In the genomic region with DNA sequence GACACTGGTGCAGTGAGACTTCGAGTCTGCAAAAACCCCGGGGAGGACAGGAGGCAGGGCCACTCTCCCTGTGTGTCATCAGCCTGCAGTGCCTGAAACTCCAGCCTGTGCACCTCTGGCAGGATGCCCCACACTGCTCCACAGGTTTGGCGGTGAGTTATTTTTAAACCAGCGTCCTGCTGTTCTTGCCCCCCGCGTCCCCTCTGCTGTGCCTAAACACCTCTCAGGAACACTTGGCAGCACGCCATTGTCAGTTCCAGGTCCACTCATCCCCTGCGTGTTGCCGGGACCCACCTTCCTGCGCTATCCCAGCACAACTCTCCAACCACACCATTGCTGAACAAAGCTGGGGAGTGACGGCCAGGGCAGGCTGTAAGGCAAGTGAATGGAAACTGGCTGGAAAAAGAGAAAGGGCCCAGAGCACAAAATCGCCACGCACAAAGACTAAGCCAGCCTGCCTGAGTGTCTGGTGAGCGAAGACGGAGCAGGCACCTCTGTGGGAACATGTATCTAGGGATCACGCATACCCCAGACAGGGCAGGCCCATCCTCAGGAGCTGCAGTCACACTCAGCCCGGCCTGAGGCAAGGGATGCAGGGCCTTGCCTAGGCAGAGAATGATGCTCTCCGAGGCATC, we compare ENCODE assay signal across 20 cellular contexts. TPM values are rescaled to one million over a fixed set of nuclear protein-coding genes. Genes with fewer than 3 reads are reported as not detected.
DNase-seq lines count a peak whose midpoint lies in the region; ATAC-seq and TF ChIP-seq lines count a peak whose summit lies in the region.
"Had no signal": no experiment of that assay in that cellular context is flagged by ENCODE, and none has a peak within 500 bp of the region (broad histone marks: within the 10 kb centered on the region; RNA-seq: fewer than 3 reads in every experiment).

No MANE protein-coding gene starts in this region.

- H3K27me3 Mint-ChIP-seq in activated T-cell treated with anti-CD3 and anti-CD28 coated beads, Interleukin-2, amount 50 U/mL, for 24 hours = no peaks in the 10 kb centered on the region
- H3K27me3 Mint-ChIP-seq in activated T-cell treated with anti-CD3 and anti-CD28 coated beads, Interleukin-2, amount 50 U/mL, for 4 hours (ENCODE audit: low read depth) = no peaks in the 10 kb centered on the region

- H3K27ac ChIP-seq in lower lobe of right lung = peak overlapping the region; percentile 71
- H3K27ac ChIP-seq: coronary artery, foreskin keratinocyte, SJSA1, spleen had no signal

- H3K36me3 ChIP-seq in lower lobe of right lung = peaks cover 58% of the 10 kb centered on the region

- H3K4me3 ChIP-seq in lower lobe of right lung = no peak overlapping the region
- H3K4me3 ChIP-seq: coronary artery, SJSA1, spleen had no signal

- intact Hi-C loops in lower lobe of right lung (cut with DNase I) = no loop called here

- no peaks in the 10 kb centered on the region for H3K9me3 Mint-ChIP-seq in activated T-cell treated with anti-CD3 and anti-CD28 coated beads, Interleukin-2, amount 50 U/mL, for 24 hours
- H3K9me3 Mint-ChIP-seq in activated T-cell treated with anti-CD3 and anti-CD28 coated beads, Interleukin-2, amount 50 U/mL, for 4 hours = no peaks in the 10 kb centered on the region
- H3K9me3 Mint-ChIP-seq: T-helper 2 cell treated with Interferon-gamma antibody and Interleukin-4, amounts not matched to agents 5 μg/mL and 100 μg/mL, for 36 hours had no signal

- DNase-seq in activated T-cell treated with anti-CD3 and anti-CD28 coated beads, Interleukin-2, amount 50 U/mL, for 24 hours = peak; percentile 26
- DNase-seq in activated T-cell treated with anti-CD3 and anti-CD28 coated beads, Interleukin-2, amount 50 U/mL, for 4 hours = no peak
- peak; percentile 38 to 69 for DNase-seq in dermis microvascular lymphatic vessel endothelial cell (ENCODE audit: low read depth in 2 of 2)
- peak; percentile 78 for DNase-seq in lower lobe of right lung
- DNase-seq in stimulated activated CD8-positive, alpha-beta memory T cell treated with anti-CD3 and anti-CD28 coated beads, Interleukin-4, amount 100 ng/mL, for 48 hours = no peak
- no peak for DNase-seq in NCI-H146 (lab: John Stamatoyannopoulos, UW)
- no peak for DNase-seq in T1000 (lab: John Stamatoyannopoulos, UW)
- DNase-seq: activated CD4-positive, CD25-positive, alpha-beta regulatory T cell; activated gamma-delta T cell treated with Interleukin-2 at 50 U/mL for 16 hours; aorta; DND-41; foreskin keratinocyte; NCI-H1930; OCI-M1; spleen; trophoblast cell had no signal

- H3K4me1 ChIP-seq in lower lobe of right lung = peaks cover 10% of the 10 kb centered on the region

- no peaks in the 10 kb centered on the region for H3K9me3 ChIP-seq in lower lobe of right lung
- H3K9me3 ChIP-seq: SJSA1, spleen had no signal

- TF ChIP-seq CTCF in lower lobe of right lung (IDR thresholded peaks at IDR 0.05) = no peak

- no peak for ATAC-seq in activated T-cell treated with anti-CD3 and anti-CD28 coated beads, Interleukin-2, amount 50 U/mL, for 4 hours
- ATAC-seq in lower lobe of right lung (peak; percentile 64 to 65), GM18907 (IDR thresholded peaks at IDR 0.05; ENCODE audit: unreplicated experiment) (no peak)
- ATAC-seq: foreskin keratinocyte had no signal

- no peaks in the 10 kb centered on the region for H3K27me3 ChIP-seq in lower lobe of right lung (ENCODE audit: low read depth)
- H3K27me3 ChIP-seq: foreskin keratinocyte, SJSA1, spleen had no signal

- H3K4me3 Mint-ChIP-seq in activated T-cell treated with anti-CD3 and anti-CD28 coated beads, Interleukin-2, amount 50 U/mL, for 24 hours = no peak overlapping the region
- H3K4me3 Mint-ChIP-seq in activated T-cell treated with anti-CD3 and anti-CD28 coated beads, Interleukin-2, amount 50 U/mL, for 4 hours = no peak overlapping the region
- H3K4me3 Mint-ChIP-seq: T-helper 2 cell treated with Interferon-gamma antibody and Interleukin-4, amounts not matched to agents 5 μg/mL and 100 μg/mL, for 36 hours had no signal

- H3K27ac Mint-ChIP-seq in activated T-cell treated with anti-CD3 and anti-CD28 coated beads, Interleukin-2, amount 50 U/mL, for 24 hours = no peak overlapping the region
- H3K27ac Mint-ChIP-seq: T-helper 2 cell treated with Interferon-gamma antibody and Interleukin-4, amounts not matched to agents 5 μg/mL and 100 μg/mL, for 36 hours had no signal

- H3K36me3 Mint-ChIP-seq in activated T-cell treated with anti-CD3 and anti-CD28 coated beads, Interleukin-2, amount 50 U/mL, for 24 hours (ENCODE audit: low read depth) = peaks cover 60% of the 10 kb centered on the region
- H3K36me3 Mint-ChIP-seq in activated T-cell treated with anti-CD3 and anti-CD28 coated beads, Interleukin-2, amount 50 U/mL, for 4 hours (ENCODE audit: insufficient read depth) = peaks cover 26% of the 10 kb centered on the region

- H3K4me1 Mint-ChIP-seq in activated T-cell treated with anti-CD3 and anti-CD28 coated beads, Interleukin-2, amount 50 U/mL, for 24 hours (ENCODE audit: low read depth) = peaks cover 2% of the 10 kb centered on the region
- H3K4me1 Mint-ChIP-seq in activated T-cell treated with anti-CD3 and anti-CD28 coated beads, Interleukin-2, amount 50 U/mL, for 4 hours (ENCODE audit: low read depth) = no peaks in the 10 kb centered on the region

RNA-seq across cellular contexts. Expression of a gene that starts 3.1 kb away (rescaled TPM):
- under 1 TPM in 1 of 3 donors, not detected in 2; 0.30 TPM for total RNA-seq in activated T-cell treated with anti-CD3 and anti-CD28 coated beads, Interleukin-2, amount 50 U/mL, for 4 hours
- total RNA-seq in dermis microvascular lymphatic vessel endothelial cell = not detected in 2 replicates
- total RNA-seq in lower lobe of right lung = 99.0 TPM
- total RNA-seq: aorta, SJSA1, spleen had no signal

RNA-seq across cellular contexts. Expression of a gene that starts 48.6 kb away (rescaled TPM):
- 10 to 100 TPM; 37.2 to 45.6 (median 41.6) TPM for total RNA-seq in activated T-cell treated with anti-CD3 and anti-CD28 coated beads, Interleukin-2, amount 50 U/mL, for 4 hours
- total RNA-seq in dermis microvascular lymphatic vessel endothelial cell (25.0 and 37.2 TPM in 2 replicates), lower lobe of right lung (79.9 TPM)

Comparison
In these comparisons a context has a peak if more than half of its experiments do, and no peak if none do; other contexts are left out.
1. DNase-seq: peak in activated T-cell treated with anti-CD3 and anti-CD28 coated beads, Interleukin-2, amount 50 U/mL, for 24 hours (single experiment), dermis microvascular lymphatic vessel endothelial cell (2 of 2) and lower lobe of right lung (single experiment); none in activated T-cell treated with anti-CD3 and anti-CD28 coated beads, Interleukin-2, amount 50 U/mL, for 4 hours (single experiment), stimulated activated CD8-positive, alpha-beta memory T cell treated with anti-CD3 and anti-CD28 coated beads, Interleukin-4, amount 100 ng/mL, for 48 hours (single experiment), NCI-H146 (single experiment) and T1000 (single experiment).
2. ATAC-seq: peak in lower lobe of right lung (2 of 2); none in activated T-cell treated with anti-CD3 and anti-CD28 coated beads, Interleukin-2, amount 50 U/mL, for 4 hours (0 of 2) and GM18907 (single experiment).
3. RNA of a gene that starts 3.1 kb away (total RNA-seq): 99.0 TPM in lower lobe of right lung (single experiment); 0.30 TPM in activated T-cell treated with anti-CD3 and anti-CD28 coated beads, Interleukin-2, amount 50 U/mL, for 4 hours and not detected in dermis microvascular lymphatic vessel endothelial cell; every median in the first group is over 10 times any median in the second.